1 cellular context compared by ENCODE assay signal in the genomic region with DNA sequence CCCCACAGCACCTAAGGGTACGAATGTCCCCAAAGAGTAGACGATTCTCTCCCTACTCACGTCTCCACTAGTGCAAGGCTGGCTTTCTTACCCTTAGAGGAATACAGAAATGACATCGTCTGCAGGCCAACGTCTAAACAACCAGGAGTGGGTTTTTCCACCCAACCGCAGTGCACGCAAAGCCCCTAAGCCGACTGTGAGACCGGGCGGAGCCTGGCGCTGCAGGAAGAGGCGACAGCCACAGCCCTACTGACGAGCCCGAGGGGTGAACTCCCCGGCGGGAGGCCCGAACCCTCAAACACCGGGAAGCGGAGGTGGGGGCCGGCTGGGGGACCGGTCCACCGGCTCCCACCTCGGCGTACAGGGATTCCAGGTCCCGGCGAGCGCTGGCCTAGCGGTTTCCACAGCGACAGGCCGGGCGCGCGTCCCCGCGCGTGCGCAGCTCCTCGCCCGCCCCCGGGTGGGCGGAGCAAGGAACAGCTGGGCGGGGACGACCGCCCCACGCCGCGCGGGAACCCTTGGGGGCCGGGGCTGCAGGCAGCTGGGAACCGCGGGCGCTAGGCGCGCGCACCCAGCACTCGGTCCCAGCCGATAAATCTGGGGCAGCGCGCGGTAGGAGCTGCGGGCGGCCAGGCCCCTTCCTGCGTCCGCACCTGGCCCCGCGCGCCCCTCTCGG.
TF ChIP-seq lines count a peak whose summit lies in the region.

A gene with protein sequence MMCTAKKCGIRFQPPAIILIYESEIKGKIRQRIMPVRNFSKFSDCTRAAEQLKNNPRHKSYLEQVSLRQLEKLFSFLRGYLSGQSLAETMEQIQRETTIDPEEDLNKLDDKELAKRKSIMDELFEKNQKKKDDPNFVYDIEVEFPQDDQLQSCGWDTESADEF (minus strand): TSS at position 413 of the 676 bp plus-strand sequence. CDS start 3,593 bp downstream, outside the sequence.
A gene (plus strand): TSS at position 540 of the 676 bp plus-strand sequence.

TF ChIP-seq in K562, 482 proteins besides CTCF, POLR2A, EP300 and RAD21 (continued from another document and continues in another):
- TF ChIP-seq, protein P1, sequence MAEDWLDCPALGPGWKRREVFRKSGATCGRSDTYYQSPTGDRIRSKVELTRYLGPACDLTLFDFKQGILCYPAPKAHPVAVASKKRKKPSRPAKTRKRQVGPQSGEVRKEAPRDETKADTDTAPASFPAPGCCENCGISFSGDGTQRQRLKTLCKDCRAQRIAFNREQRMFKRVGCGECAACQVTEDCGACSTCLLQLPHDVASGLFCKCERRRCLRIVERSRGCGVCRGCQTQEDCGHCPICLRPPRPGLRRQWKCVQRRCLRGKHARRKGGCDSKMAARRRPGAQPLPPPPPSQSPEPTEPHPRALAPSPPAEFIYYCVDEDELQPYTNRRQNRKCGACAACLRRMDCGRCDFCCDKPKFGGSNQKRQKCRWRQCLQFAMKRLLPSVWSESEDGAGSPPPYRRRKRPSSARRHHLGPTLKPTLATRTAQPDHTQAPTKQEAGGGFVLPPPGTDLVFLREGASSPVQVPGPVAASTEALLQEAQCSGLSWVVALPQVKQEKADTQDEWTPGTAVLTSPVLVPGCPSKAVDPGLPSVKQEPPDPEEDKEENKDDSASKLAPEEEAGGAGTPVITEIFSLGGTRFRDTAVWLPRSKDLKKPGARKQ (CRISPR knock-in tag; IDR thresholded peaks at IDR 0.05): no peak
- no peak for TF ChIP-seq HDGF (IDR thresholded peaks at IDR 0.05)
- TF ChIP-seq, protein P2, sequence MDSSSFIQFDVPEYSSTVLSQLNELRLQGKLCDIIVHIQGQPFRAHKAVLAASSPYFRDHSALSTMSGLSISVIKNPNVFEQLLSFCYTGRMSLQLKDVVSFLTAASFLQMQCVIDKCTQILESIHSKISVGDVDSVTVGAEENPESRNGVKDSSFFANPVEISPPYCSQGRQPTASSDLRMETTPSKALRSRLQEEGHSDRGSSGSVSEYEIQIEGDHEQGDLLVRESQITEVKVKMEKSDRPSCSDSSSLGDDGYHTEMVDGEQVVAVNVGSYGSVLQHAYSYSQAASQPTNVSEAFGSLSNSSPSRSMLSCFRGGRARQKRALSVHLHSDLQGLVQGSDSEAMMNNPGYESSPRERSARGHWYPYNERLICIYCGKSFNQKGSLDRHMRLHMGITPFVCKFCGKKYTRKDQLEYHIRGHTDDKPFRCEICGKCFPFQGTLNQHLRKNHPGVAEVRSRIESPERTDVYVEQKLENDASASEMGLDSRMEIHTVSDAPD (CRISPR knock-in tag; IDR thresholded peaks at IDR 0.05): no peak
- TF ChIP-seq SNIP1 (IDR thresholded peaks at IDR 0.05; ENCODE audit: low read depth): no peak
- 0 out of 2 replicates have a peak, but pooled peaks have one; percentile 7 for TF ChIP-seq XRCC5 (IDR thresholded peaks at IDR 0.05; ENCODE audit: low read depth, low read length)
- peak; percentile 43; the same call in 1 of the 2 replicates for TF ChIP-seq DMBX1 (CRISPR knock-in tag; IDR thresholded peaks at IDR 0.05; ENCODE audit: borderline replicate concordance)
- no peak for TF ChIP-seq ZNF165 (CRISPR knock-in tag; IDR thresholded peaks at IDR 0.05; ENCODE audit: borderline replicate concordance)
- TF ChIP-seq, protein P3, sequence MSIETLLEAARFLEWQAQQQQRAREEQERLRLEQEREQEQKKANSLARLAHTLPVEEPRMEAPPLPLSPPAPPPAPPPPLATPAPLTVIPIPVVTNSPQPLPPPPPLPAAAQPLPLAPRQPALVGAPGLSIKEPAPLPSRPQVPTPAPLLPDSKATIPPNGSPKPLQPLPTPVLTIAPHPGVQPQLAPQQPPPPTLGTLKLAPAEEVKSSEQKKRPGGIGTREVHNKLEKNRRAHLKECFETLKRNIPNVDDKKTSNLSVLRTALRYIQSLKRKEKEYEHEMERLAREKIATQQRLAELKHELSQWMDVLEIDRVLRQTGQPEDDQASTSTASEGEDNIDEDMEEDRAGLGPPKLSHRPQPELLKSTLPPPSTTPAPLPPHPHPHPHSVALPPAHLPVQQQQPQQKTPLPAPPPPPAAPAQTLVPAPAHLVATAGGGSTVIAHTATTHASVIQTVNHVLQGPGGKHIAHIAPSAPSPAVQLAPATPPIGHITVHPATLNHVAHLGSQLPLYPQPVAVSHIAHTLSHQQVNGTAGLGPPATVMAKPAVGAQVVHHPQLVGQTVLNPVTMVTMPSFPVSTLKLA (conservative IDR thresholded peaks at IDR 0.05): peak in 1 of 2 experiments; percentile 60; a peak in 2 of 4 replicates
- TF ChIP-seq ZKSCAN3 (CRISPR knock-in tag; IDR thresholded peaks at IDR 0.05): no peak
- no peak for TF ChIP-seq ZNF408 (CRISPR knock-in tag; IDR thresholded peaks at IDR 0.05; ENCODE audit: low read depth)
- TF ChIP-seq, protein P4, sequence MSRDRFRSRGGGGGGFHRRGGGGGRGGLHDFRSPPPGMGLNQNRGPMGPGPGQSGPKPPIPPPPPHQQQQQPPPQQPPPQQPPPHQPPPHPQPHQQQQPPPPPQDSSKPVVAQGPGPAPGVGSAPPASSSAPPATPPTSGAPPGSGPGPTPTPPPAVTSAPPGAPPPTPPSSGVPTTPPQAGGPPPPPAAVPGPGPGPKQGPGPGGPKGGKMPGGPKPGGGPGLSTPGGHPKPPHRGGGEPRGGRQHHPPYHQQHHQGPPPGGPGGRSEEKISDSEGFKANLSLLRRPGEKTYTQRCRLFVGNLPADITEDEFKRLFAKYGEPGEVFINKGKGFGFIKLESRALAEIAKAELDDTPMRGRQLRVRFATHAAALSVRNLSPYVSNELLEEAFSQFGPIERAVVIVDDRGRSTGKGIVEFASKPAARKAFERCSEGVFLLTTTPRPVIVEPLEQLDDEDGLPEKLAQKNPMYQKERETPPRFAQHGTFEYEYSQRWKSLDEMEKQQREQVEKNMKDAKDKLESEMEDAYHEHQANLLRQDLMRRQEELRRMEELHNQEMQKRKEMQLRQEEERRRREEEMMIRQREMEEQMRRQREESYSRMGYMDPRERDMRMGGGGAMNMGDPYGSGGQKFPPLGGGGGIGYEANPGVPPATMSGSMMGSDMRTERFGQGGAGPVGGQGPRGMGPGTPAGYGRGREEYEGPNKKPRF (IDR thresholded peaks at IDR 0.05; ENCODE audit: low read depth, low read length): no peak
- peak; percentile 74 for TF ChIP-seq CCNT2 (IDR thresholded peaks at IDR 0.05; ENCODE audit: borderline replicate concordance, extremely low read depth, insufficient read length, low read depth, low read length)
- no peak for TF ChIP-seq POU5F1 (IDR thresholded peaks at IDR 0.05; ENCODE audit: borderline replicate concordance, low read depth, low read length, partially characterized antibody)
- peak; percentile 42 to 72; a peak in 2 of 4 replicates for TF ChIP-seq SIN3A (IDR thresholded peaks at IDR 0.05; ENCODE audit: borderline replicate concordance in 2 of 2, control insufficient read depth in 1 of 2, low read depth in 2 of 2, low read length in 2 of 2)
- TF ChIP-seq, protein P5, sequence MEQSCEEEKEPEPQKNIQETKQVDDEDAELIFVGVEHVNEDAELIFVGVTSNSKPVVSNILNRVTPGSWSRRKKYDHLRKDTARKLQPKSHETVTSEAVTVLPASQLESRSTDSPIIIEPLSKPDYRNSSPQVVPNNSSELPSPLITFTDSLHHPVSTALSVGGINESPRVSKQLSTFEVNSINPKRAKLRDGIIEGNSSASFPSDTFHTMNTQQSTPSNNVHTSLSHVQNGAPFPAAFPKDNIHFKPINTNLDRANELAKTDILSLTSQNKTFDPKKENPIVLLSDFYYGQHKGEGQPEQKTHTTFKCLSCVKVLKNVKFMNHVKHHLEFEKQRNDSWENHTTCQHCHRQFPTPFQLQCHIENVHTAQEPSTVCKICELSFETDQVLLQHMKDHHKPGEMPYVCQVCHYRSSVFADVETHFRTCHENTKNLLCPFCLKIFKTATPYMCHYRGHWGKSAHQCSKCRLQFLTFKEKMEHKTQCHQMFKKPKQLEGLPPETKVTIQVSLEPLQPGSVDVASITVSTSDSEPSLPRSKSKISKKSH (CRISPR knock-in tag; IDR thresholded peaks at IDR 0.05): no peak
- TF ChIP-seq SMAD3 (CRISPR knock-in tag; conservative IDR thresholded peaks at IDR 0.05): no peak
- TF ChIP-seq, protein P6, sequence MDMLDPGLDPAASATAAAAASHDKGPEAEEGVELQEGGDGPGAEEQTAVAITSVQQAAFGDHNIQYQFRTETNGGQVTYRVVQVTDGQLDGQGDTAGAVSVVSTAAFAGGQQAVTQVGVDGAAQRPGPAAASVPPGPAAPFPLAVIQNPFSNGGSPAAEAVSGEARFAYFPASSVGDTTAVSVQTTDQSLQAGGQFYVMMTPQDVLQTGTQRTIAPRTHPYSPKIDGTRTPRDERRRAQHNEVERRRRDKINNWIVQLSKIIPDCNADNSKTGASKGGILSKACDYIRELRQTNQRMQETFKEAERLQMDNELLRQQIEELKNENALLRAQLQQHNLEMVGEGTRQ (CRISPR knock-in tag; IDR thresholded peaks at IDR 0.05): no peak
- TF ChIP-seq SPI1 (IDR thresholded peaks at IDR 0.05; ENCODE audit: borderline replicate concordance, low read depth, low read length): no peak
- no peak for TF ChIP-seq ZNF57 (CRISPR knock-in tag; IDR thresholded peaks at IDR 0.05)
- TF ChIP-seq, protein P7, sequence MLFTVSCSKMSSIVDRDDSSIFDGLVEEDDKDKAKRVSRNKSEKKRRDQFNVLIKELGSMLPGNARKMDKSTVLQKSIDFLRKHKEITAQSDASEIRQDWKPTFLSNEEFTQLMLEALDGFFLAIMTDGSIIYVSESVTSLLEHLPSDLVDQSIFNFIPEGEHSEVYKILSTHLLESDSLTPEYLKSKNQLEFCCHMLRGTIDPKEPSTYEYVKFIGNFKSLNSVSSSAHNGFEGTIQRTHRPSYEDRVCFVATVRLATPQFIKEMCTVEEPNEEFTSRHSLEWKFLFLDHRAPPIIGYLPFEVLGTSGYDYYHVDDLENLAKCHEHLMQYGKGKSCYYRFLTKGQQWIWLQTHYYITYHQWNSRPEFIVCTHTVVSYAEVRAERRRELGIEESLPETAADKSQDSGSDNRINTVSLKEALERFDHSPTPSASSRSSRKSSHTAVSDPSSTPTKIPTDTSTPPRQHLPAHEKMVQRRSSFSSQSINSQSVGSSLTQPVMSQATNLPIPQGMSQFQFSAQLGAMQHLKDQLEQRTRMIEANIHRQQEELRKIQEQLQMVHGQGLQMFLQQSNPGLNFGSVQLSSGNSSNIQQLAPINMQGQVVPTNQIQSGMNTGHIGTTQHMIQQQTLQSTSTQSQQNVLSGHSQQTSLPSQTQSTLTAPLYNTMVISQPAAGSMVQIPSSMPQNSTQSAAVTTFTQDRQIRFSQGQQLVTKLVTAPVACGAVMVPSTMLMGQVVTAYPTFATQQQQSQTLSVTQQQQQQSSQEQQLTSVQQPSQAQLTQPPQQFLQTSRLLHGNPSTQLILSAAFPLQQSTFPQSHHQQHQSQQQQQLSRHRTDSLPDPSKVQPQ (CRISPR knock-in tag; IDR thresholded peaks at IDR 0.05; ENCODE audit: borderline replicate concordance): no peak
- TF ChIP-seq ZNF184 (CRISPR knock-in tag; IDR thresholded peaks at IDR 0.05): no peak
- TF ChIP-seq CEBPG (CRISPR knock-in tag; IDR thresholded peaks at IDR 0.05): no peak
- no peak for TF ChIP-seq CEBPG (tag; conservative IDR thresholded peaks at IDR 0.05 in 1 of 2, IDR thresholded peaks at IDR 0.05 in 1 of 2)
- TF ChIP-seq ZBTB7A (IDR thresholded peaks at IDR 0.05; ENCODE audit: borderline replicate concordance, control insufficient read depth, low read depth, low read length): peak; percentile 66; the same call in 1 of the 2 replicates
- 0 out of 2 replicates have a peak, but pooled peaks have one; percentile 11 for TF ChIP-seq CHD2 (IDR thresholded peaks at IDR 0.05; ENCODE audit: low read depth, low read length)
- TF ChIP-seq ELF4 (CRISPR knock-in tag; IDR thresholded peaks at IDR 0.05): no peak
- no peak for TF ChIP-seq KHSRP (IDR thresholded peaks at IDR 0.05)
- peak; percentile 88 for TF ChIP-seq EGR1 (conservative IDR thresholded peaks at IDR 0.05)
- TF ChIP-seq FOXJ2 (tag; IDR thresholded peaks at IDR 0.05): no peak
- TF ChIP-seq HNRNPLL (IDR thresholded peaks at IDR 0.05; ENCODE audit: low read depth, low read length, poor library complexity, severe bottlenecking): peak; percentile 95
- no peak for TF ChIP-seq TEAD2 (tag; IDR thresholded peaks at IDR 0.05)
- TF ChIP-seq, protein P8, sequence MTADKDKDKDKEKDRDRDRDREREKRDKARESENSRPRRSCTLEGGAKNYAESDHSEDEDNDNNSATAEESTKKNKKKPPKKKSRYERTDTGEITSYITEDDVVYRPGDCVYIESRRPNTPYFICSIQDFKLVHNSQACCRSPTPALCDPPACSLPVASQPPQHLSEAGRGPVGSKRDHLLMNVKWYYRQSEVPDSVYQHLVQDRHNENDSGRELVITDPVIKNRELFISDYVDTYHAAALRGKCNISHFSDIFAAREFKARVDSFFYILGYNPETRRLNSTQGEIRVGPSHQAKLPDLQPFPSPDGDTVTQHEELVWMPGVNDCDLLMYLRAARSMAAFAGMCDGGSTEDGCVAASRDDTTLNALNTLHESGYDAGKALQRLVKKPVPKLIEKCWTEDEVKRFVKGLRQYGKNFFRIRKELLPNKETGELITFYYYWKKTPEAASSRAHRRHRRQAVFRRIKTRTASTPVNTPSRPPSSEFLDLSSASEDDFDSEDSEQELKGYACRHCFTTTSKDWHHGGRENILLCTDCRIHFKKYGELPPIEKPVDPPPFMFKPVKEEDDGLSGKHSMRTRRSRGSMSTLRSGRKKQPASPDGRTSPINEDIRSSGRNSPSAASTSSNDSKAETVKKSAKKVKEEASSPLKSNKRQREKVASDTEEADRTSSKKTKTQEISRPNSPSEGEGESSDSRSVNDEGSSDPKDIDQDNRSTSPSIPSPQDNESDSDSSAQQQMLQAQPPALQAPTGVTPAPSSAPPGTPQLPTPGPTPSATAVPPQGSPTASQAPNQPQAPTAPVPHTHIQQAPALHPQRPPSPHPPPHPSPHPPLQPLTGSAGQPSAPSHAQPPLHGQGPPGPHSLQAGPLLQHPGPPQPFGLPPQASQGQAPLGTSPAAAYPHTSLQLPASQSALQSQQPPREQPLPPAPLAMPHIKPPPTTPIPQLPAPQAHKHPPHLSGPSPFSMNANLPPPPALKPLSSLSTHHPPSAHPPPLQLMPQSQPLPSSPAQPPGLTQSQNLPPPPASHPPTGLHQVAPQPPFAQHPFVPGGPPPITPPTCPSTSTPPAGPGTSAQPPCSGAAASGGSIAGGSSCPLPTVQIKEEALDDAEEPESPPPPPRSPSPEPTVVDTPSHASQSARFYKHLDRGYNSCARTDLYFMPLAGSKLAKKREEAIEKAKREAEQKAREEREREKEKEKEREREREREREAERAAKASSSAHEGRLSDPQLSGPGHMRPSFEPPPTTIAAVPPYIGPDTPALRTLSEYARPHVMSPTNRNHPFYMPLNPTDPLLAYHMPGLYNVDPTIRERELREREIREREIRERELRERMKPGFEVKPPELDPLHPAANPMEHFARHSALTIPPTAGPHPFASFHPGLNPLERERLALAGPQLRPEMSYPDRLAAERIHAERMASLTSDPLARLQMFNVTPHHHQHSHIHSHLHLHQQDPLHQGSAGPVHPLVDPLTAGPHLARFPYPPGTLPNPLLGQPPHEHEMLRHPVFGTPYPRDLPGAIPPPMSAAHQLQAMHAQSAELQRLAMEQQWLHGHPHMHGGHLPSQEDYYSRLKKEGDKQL (CRISPR knock-in tag; IDR thresholded peaks at IDR 0.05; ENCODE audit: borderline replicate concordance): no peak
- TF ChIP-seq ZNF347 (CRISPR knock-in tag; IDR thresholded peaks at IDR 0.05; ENCODE audit: low read depth): no peak
- TF ChIP-seq NUFIP1 (IDR thresholded peaks at IDR 0.05; ENCODE audit: partially characterized antibody): no peak
- no peak for TF ChIP-seq ZNF76 (CRISPR knock-in tag; IDR thresholded peaks at IDR 0.05; ENCODE audit: borderline replicate concordance)
- no peak for TF ChIP-seq YBX1 (IDR thresholded peaks at IDR 0.05)
